In the genomic region with DNA sequence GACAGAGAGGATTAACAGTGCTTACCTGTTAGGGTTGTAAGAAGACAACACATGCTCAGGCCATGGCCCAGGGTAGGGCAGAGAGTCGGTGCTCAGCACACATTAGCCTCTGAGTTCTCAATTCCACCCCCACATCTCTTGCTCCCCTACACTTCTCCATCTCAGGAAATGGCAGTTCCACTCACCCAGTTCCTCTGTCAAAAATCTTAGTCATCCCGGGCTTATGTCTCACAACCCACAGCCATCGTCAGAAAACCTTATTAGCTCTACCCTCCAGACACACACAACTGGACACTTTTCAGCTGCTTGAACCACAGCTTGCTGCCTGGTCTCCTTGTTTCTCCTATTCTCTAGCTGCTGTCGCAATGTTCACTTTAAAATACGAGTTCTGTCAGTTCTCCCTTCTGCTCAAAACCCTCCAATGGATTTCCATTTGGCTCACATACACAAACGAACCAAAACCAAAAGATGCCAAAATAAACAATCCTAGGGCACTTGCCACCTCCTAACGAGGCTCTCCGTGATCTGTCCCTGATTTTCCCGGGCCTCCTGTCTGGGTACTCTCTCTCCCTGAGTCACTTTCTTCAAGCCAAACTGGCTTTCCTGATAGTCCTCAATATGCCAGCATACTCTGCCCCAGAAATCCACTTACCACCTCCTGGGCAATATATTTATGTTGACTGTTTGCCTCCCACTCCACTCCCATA, we compare ENCODE assay signal across 7 cellular contexts.
A peak's percentile ranks its signal among the peaks of the same experiment; 100 is the strongest.
DNase-seq lines count a peak whose midpoint lies in the region; ATAC-seq and TF ChIP-seq lines count a peak whose summit lies in the region.

No MANE protein-coding gene starts in this region.

- no peak overlapping the region for H3K27ac ChIP-seq in ovary

- H3K27me3 ChIP-seq in ovary: no peaks in the 10 kb centered on the region

- peak; percentile 59 for DNase-seq in NOMO-1 treated with DMSO at 0.1 percent for 48 hours (lab: John Stamatoyannopoulos, UW; ENCODE audit: unreplicated experiment)
- peak; percentile 56 for DNase-seq in glomerular visceral epithelial cell (ENCODE audit: extremely low spot score)
- no peak for DNase-seq in activated CD4-positive, CD25-positive, alpha-beta regulatory T cell (lab: John Stamatoyannopoulos, UW)
- DNase-seq in effector CD4-positive, alpha-beta T cell: no peak
- no peak for DNase-seq in ovary

- no peaks in the 10 kb centered on the region for H3K4me1 ChIP-seq in ovary (ENCODE audit: insufficient read depth)

- no peak for TF ChIP-seq CTCF in ovary (IDR thresholded peaks at IDR 0.05)

- H3K4me3 ChIP-seq in ovary: no peak overlapping the region

- ATAC-seq in GM19023 (IDR thresholded peaks at IDR 0.05; ENCODE audit: unreplicated experiment) (peak; percentile 53), HG02840 (IDR thresholded peaks at IDR 0.05; ENCODE audit: low FRiP score, unreplicated experiment) (peak; percentile 52)

- no peaks in the 10 kb centered on the region for H3K9me3 ChIP-seq in ovary

- 82 to 86% (median 84%) methylated on average over 9 of the region's 9 CpGs for WGBS in ovary, 3 donors

- no peak for TF ChIP-seq POLR2A in ovary (IDR thresholded peaks at IDR 0.05)

- no peak for TF ChIP-seq EP300 in ovary (IDR thresholded peaks at IDR 0.05)

- intact Hi-C loops in ovary (cut with DNase I): no loop called here

- H3K36me3 ChIP-seq in ovary: no peaks in the 10 kb centered on the region

Comparison
In these comparisons a context has a peak if more than half of its experiments do, and no peak if none do; other contexts are left out.
1. DNase-seq: peak in NOMO-1 treated with DMSO at 0.1 percent for 48 hours (single experiment) and glomerular visceral epithelial cell (single experiment); none in activated CD4-positive, CD25-positive, alpha-beta regulatory T cell (0 of 4), effector CD4-positive, alpha-beta T cell (single experiment) and ovary (0 of 5).